ENCODE assay signal across 16 cellular contexts in the genomic region with DNA sequence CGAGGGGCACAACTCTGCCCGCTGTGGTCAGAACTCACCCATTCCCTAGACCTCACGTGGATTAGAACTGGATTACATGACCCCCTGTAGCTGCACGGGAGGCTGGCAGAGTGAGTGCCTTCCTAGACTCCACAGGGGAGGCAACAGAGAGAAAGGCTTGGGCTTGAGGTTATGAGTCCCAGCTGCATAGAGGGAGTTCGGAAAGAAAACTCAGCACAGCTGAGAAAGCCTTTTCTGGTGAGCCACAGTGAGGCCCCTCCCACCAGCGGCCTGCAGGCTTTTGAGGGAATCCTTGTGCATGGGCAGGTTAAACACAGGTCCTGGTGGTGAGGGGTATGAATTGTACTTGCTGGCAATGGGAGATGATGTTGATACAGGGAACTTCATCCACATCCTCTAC.
DNase-seq lines count a peak whose midpoint lies in the region; ATAC-seq and TF ChIP-seq lines count a peak whose summit lies in the region.
"Had no signal": no experiment of that assay in that cellular context is flagged by ENCODE, and none has a peak within 500 bp of the region (broad histone marks: within the 10 kb centered on the region; RNA-seq: fewer than 3 reads in every experiment).

No MANE protein-coding gene starts in this region.

- DNase-seq in H7 (peak; percentile 60), RPMI8226 (peak; percentile 23), foreskin keratinocyte (no peak), osteocyte (ENCODE audit: extremely low spot score, unreplicated experiment) (peak; percentile 68), DMS79 (lab: John Stamatoyannopoulos, UW) (no peak), retina (no peak), NOMO-1 treated with DMSO at 0.1 percent for 48 hours (lab: John Stamatoyannopoulos, UW; ENCODE audit: unreplicated experiment) (no peak)
- DNase-seq: CD8-positive, alpha-beta T cell; DMS79 treated with DMSO at 0.1 percent for 48 hours; GDM1; IMR-90; NCI-H1930; NCI-H526 treated with DMSO at 0.1 percent for 48 hours; SHP77 treated with DMSO at 0.1 percent for 48 hours had no signal

- H3K27me3 ChIP-seq in H7 (ENCODE audit: control insufficient read depth, insufficient read depth, low read length), result no peaks in the 10 kb centered on the region
- no peaks in the 10 kb centered on the region for H3K27me3 ChIP-seq in foreskin keratinocyte

- H3K4me1 ChIP-seq in foreskin keratinocyte, result no peaks in the 10 kb centered on the region

- ATAC-seq in foreskin keratinocyte, result peak; percentile 23
- ATAC-seq: CD8-positive, alpha-beta T cell; GM12878; SK-N-SH treated with all-trans-retinoic acid at 6 μM for 48 hours had no signal

- no peak for TF ChIP-seq CTCF in foreskin keratinocyte (conservative IDR thresholded peaks at IDR 0.05)
- no peak for TF ChIP-seq CTCF in osteocyte (IDR thresholded peaks at IDR 0.05)

- no peaks in the 10 kb centered on the region for H3K4me1 Mint-ChIP-seq in osteocyte (ENCODE audit: unreplicated experiment)

- no peak overlapping the region for H3K27ac Mint-ChIP-seq in osteocyte (ENCODE audit: unreplicated experiment)
- H3K27ac Mint-ChIP-seq: CD8-positive, alpha-beta T cell had no signal

- no peak overlapping the region for H3K27ac ChIP-seq in foreskin keratinocyte

- no peak overlapping the region for H3K4me3 Mint-ChIP-seq in osteocyte (ENCODE audit: unreplicated experiment)
- H3K4me3 Mint-ChIP-seq: CD8-positive, alpha-beta T cell had no signal

- H3K36me3 ChIP-seq in H7 (replicated peaks; ENCODE audit: control insufficient read depth, insufficient read depth, low read length), result no peaks in the 10 kb centered on the region

- no peaks in the 10 kb centered on the region for H3K9me3 Mint-ChIP-seq in osteocyte (ENCODE audit: unreplicated experiment)
- H3K9me3 Mint-ChIP-seq: CD8-positive, alpha-beta T cell had no signal

- no peaks in the 10 kb centered on the region for H3K27me3 Mint-ChIP-seq in osteocyte (ENCODE audit: unreplicated experiment)

- H3K4me3 ChIP-seq in H7 (ENCODE audit: insufficient read depth, low read depth, low read length), result no peak overlapping the region
- H3K4me3 ChIP-seq: GM12878 had no signal

- H3K36me3 Mint-ChIP-seq in osteocyte (ENCODE audit: unreplicated experiment), result no peaks in the 10 kb centered on the region
- H3K36me3 Mint-ChIP-seq: CD8-positive, alpha-beta T cell had no signal

Comparison
In these comparisons a context has a peak if more than half of its experiments do, and no peak if none do; other contexts are left out.
1. DNase-seq: peak in H7 (single experiment), RPMI8226 (single experiment) and osteocyte (single experiment); none in foreskin keratinocyte (0 of 2), DMS79 (single experiment), retina (single experiment) and NOMO-1 treated with DMSO at 0.1 percent for 48 hours (single experiment).